8 cellular contexts compared by ENCODE assay signal in the genomic region with DNA sequence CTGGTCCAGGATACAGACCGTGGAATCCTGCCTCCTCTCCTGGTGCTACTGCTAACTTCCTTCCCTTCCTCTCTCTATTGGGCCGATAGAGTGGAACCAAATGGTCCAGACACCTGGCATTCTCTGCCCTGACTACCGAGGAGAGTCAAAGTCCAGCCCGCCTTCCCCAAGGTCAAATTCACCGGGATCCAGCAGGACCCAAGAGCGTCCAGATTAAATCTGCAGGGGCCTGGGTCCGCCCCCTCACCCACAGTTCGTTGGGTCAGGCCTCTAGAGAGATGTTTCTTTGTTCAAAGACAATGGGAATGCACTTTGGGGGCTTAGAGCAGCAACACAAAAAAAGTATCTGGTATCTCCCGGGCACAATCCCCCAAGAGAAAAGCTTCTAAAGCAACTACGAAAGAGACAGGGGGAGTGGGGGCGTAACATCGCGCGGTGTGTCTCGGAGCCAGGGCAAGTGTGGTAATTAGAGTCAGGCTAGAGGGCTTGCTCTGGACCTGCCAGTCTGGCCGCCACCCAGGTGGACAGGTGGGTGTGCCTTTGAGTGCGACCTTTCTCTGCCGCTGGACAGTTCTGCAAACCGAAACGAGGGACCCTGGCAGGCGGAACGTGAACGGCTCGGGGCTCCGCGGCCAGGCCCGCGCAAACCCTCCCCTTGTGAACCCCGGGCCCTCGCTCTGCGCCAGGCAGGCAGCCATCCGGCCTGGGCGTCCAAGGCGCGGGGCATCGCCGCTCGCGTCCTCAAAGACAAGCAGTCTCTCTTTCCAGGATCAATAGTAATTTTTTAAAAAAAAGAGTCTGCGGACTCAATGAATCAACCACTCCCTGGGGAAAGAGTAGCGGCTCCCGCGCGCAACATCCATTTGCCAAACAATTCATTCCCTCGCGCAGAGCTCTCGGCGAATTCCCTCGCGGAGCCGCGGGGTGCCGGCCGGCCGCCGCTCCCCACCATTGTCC. TPM values are rescaled to one million over a fixed set of nuclear protein-coding genes. Genes with fewer than 3 reads are reported as not detected.
DNase-seq lines count a peak whose midpoint lies in the region; ATAC-seq, FAIRE-seq and TF ChIP-seq lines count a peak whose summit lies in the region.

No MANE protein-coding gene starts in this region.

- FAIRE-seq in H1 (lab: Jason Lieb, UNC): no peak

- H3K79me1 ChIP-seq in H1 (ENCODE audit: low read depth, low read length): peaks cover 20% of the 10 kb centered on the region

- H2BK15ac ChIP-seq in H1 (ENCODE audit: low read length): no peak overlapping the region

- H2BK20ac ChIP-seq in H1 (ENCODE audit: low read length): no peak overlapping the region

- H3K23ac ChIP-seq in H1 (ENCODE audit: insufficient read length): no peak overlapping the region

- peak overlapping the region; percentile 22; the same call in 1 of the 2 replicates for H4K8ac ChIP-seq in H1 (ENCODE audit: extremely low read depth, insufficient read depth, low read length)

- no peak overlapping the region for H2BK5ac ChIP-seq in H1 (ENCODE audit: low read depth, low read length)

- ATAC-seq in GM21619 (IDR thresholded peaks at IDR 0.05; ENCODE audit: unreplicated experiment) (peak; percentile 39), mucosa of descending colon (peak; percentile 46)

- H3K4me2 ChIP-seq in DOHH2 (ENCODE audit: low read length) (peak overlapping the region; percentile 97), H1 (ENCODE audit: insufficient read depth in 1 of 2, low read depth in 2 of 2, low read length in 2 of 2) (peak overlapping the region; percentile 91 to 98)

- TF ChIP-seq CTCF in DOHH2 (IDR thresholded peaks at IDR 0.05; ENCODE audit: low read depth, low read length, poor library complexity, severe bottlenecking): no peak
- TF ChIP-seq CTCF in H1 (IDR thresholded peaks at IDR 0.05; ENCODE audit: control extremely low read depth in 1 of 3, insufficient read depth in 1 of 3, low read depth in 1 of 3, low read length in 3 of 3): no peak
- no peak for TF ChIP-seq CTCF in mucosa of descending colon (IDR thresholded peaks at IDR 0.05)
- TF ChIP-seq CTCF in suprapubic skin (IDR thresholded peaks at IDR 0.05): no peak

- peak overlapping the region; percentile 35 to 85 (median 72); a peak in 6 of 7 replicates for H3K9ac ChIP-seq in H1 (replicated peaks in 1 of 4; ENCODE audit: extremely low read depth in 1 of 4, low read depth in 3 of 4, low read length in 3 of 4)

- peaks cover 4% of the 10 kb centered on the region for H3K36me3 Mint-ChIP-seq in activated CD4-positive, alpha-beta T cell treated with anti-CD3 and anti-CD28 coated beads, Interleukin-2, amount 10 ng/mL, durations not matched to agents 24 days and 14 days (ENCODE audit: low read depth)

- no peak overlapping the region; the same call in 1 of the 2 replicates for H3K18ac ChIP-seq in H1 (ENCODE audit: extremely low read depth, low read length)

- H3K4me3 ChIP-seq in DOHH2 (ENCODE audit: low read length) (peak overlapping the region; percentile 87), H1 (ENCODE audit: extremely low read depth in 1 of 4, insufficient read depth in 2 of 4, low read depth in 3 of 4, low read length in 4 of 4) (peak overlapping the region; percentile 59 to 94 (median 90)), mucosa of descending colon (peak overlapping the region; percentile 71), suprapubic skin (peak overlapping the region; percentile 84)

- WGBS in H1 (ENCODE audit: extremely low coverage in 1 of 2, insufficient coverage in 1 of 2, insufficient read length in 1 of 2, insufficient replicate concordance in 2 of 2, low coverage in 1 of 2, low lambda C conversion rate in 2 of 2, missing lambda C conversion rate in 1 of 2), 2 experiments: 2% methylated on average over 47 of the region's 56 CpGs; no CpG with 5 or more reads in 1 of the 2 experiments
- 4% methylated on average over 18 of the region's 56 CpGs for WGBS in suprapubic skin

- H3K4me1 ChIP-seq in DOHH2 (ENCODE audit: control insufficient read depth, low read length) (peaks cover 20% of the 10 kb centered on the region), H1 (replicated peaks in 1 of 4; ENCODE audit: control insufficient read depth in 3 of 4, insufficient read depth in 4 of 4, low read length in 3 of 4) (peaks cover 9 to 22% (median 14%) of the 10 kb centered on the region in 4 experiments), mucosa of descending colon (ENCODE audit: low read depth) (peaks cover 19% of the 10 kb centered on the region), suprapubic skin (peaks cover 40% of the 10 kb centered on the region)

- peaks cover 34% of the 10 kb centered on the region for H3K4me1 Mint-ChIP-seq in activated CD4-positive, alpha-beta T cell treated with anti-CD3 and anti-CD28 coated beads, Interleukin-2, amount 10 ng/mL, durations not matched to agents 24 days and 14 days

- H3K56ac ChIP-seq in H1 (replicated peaks; ENCODE audit: insufficient read length, low read depth, low read length): no peak overlapping the region

- H3K79me2 ChIP-seq in DOHH2 (ENCODE audit: control insufficient read depth, low read length): peaks cover 16% of the 10 kb centered on the region
- peaks cover 22 to 49% of the 10 kb centered on the region in 2 experiments for H3K79me2 ChIP-seq in H1 (ENCODE audit: control insufficient read depth in 1 of 2, insufficient read depth in 2 of 2, low read length in 2 of 2)

- no peak overlapping the region; the same call in 1 of the 2 replicates for H2AK5ac ChIP-seq in H1 (ENCODE audit: low read depth, low read length)

- H3K27ac ChIP-seq in DOHH2 (ENCODE audit: low read depth, low read length) (no peak overlapping the region), H1 (ENCODE audit: low read depth, low read length) (peak overlapping the region; percentile 71; the same call in 1 of the 2 replicates), suprapubic skin (peak overlapping the region; percentile 86)

- no peak overlapping the region for H2BK120ac ChIP-seq in H1 (replicated peaks; ENCODE audit: low read depth, low read length)

- peaks cover 14% of the 10 kb centered on the region for H4K20me1 ChIP-seq in DOHH2 (ENCODE audit: control insufficient read depth, insufficient read depth, low read depth, low read length)
- peaks cover 11 to 20% of the 10 kb centered on the region in 2 experiments for H4K20me1 ChIP-seq in H1 (replicated peaks in 1 of 2; ENCODE audit: control insufficient read depth in 1 of 2, insufficient read depth in 2 of 2, low read length in 2 of 2)

- H2AFZ ChIP-seq in H1 (ENCODE audit: low read length): no peak overlapping the region

- H3K9me2 ChIP-seq in DOHH2 (replicated peaks; ENCODE audit: control insufficient read depth, low read length): no peaks in the 10 kb centered on the region

- no peaks in the 10 kb centered on the region for H3K9me3 ChIP-seq in DOHH2 (ENCODE audit: control insufficient read depth, insufficient read depth, low read length)
- H3K9me3 ChIP-seq in H1 (ENCODE audit: insufficient read depth in 2 of 2, low read depth in 1 of 2, low read length in 1 of 2): no peaks in the 10 kb centered on the region
- no peaks in the 10 kb centered on the region for H3K9me3 ChIP-seq in mucosa of descending colon
- H3K9me3 ChIP-seq in suprapubic skin: no peaks in the 10 kb centered on the region

- no peak overlapping the region for H3K14ac ChIP-seq in H1 (ENCODE audit: insufficient read length)

- peak overlapping the region; percentile 89 for H3K4me3 Mint-ChIP-seq in activated CD4-positive, alpha-beta T cell treated with anti-CD3 and anti-CD28 coated beads, Interleukin-2, amount 10 ng/mL, durations not matched to agents 24 days and 14 days

- intact Hi-C loops in activated CD4-positive, alpha-beta T cell treated with anti-CD3 and anti-CD28 coated beads, Interleukin-2, amount 10 ng/mL, durations not matched to agents 24 days and 14 days (cut with micrococcal nuclease): loop anchor here (1.0 to 5.0 kb wide), 4 partner anchors 9 to 812 kb away; a partner anchor contains a TSS
- intact Hi-C loops in mucosa of descending colon (cut with DNase I, micrococcal nuclease): no loop called here

- H3K36me3 ChIP-seq in DOHH2 (ENCODE audit: control insufficient read depth, low read length): no peaks in the 10 kb centered on the region
- H3K36me3 ChIP-seq in H1 (ENCODE audit: control insufficient read depth in 2 of 4, insufficient read depth in 4 of 4, low read length in 3 of 4): no peaks in the 10 kb centered on the region
- H3K36me3 ChIP-seq in mucosa of descending colon (ENCODE audit: low read depth): no peaks in the 10 kb centered on the region
- no peaks in the 10 kb centered on the region for H3K36me3 ChIP-seq in suprapubic skin

- CTCF ChIA-PET in H1 (lab: Charles Lee; ENCODE audit: partially characterized antibody): interaction anchor here (0.7 to 2.1 kb wide), 7 partner anchors 25 to 64 kb away, joined by 3 to 10 read pairs (median 4); no protein-coding TSS in a partner anchor

- TF ChIP-seq RAD21 in Ishikawa (IDR thresholded peaks at IDR 0.05; ENCODE audit: low read depth): no peak
- no peak for TF ChIP-seq RAD21 in H1 (IDR thresholded peaks at IDR 0.05 in 1 of 2, conservative IDR thresholded peaks at IDR 0.05 in 1 of 2; ENCODE audit: low read depth in 2 of 2, low read length in 2 of 2)

- H3K27me3 ChIP-seq in DOHH2 (ENCODE audit: control insufficient read depth, low read length) (peaks cover 27% of the 10 kb centered on the region), H1 (replicated peaks in 1 of 4; ENCODE audit: control insufficient read depth in 3 of 4, extremely low read depth in 1 of 4, insufficient read depth in 3 of 4, low read length in 3 of 4) (peaks cover 0 to 4% (median 1%) of the 10 kb centered on the region in 4 experiments; a peak in 3 of 7 replicates), suprapubic skin (no peaks in the 10 kb centered on the region)

- TF ChIP-seq POLR2A in H1 (IDR thresholded peaks at IDR 0.05; ENCODE audit: control extremely low read depth in 1 of 2, low read depth in 2 of 2, low read length in 2 of 2): no peak; a peak in 1 of 3 replicates
- TF ChIP-seq POLR2A in suprapubic skin (IDR thresholded peaks at IDR 0.05): no peak

- no peak overlapping the region for H2BK12ac ChIP-seq in H1 (ENCODE audit: low read depth, low read length)

- H3K27ac Mint-ChIP-seq in activated CD4-positive, alpha-beta T cell treated with anti-CD3 and anti-CD28 coated beads, Interleukin-2, amount 10 ng/mL, durations not matched to agents 24 days and 14 days: peak overlapping the region; percentile 77

- H3K4ac ChIP-seq in H1 (replicated peaks; ENCODE audit: insufficient read length, low read depth, low read length): no peak overlapping the region

- H3K9me3 Mint-ChIP-seq in activated CD4-positive, alpha-beta T cell treated with anti-CD3 and anti-CD28 coated beads, Interleukin-2, amount 10 ng/mL, durations not matched to agents 24 days and 14 days: no peaks in the 10 kb centered on the region

- no peak overlapping the region for H4K5ac ChIP-seq in H1 (ENCODE audit: insufficient read length, low read depth, low read length)

- H3K27me3 Mint-ChIP-seq in activated CD4-positive, alpha-beta T cell treated with anti-CD3 and anti-CD28 coated beads, Interleukin-2, amount 10 ng/mL, durations not matched to agents 24 days and 14 days: no peaks in the 10 kb centered on the region

- no peaks in the 10 kb centered on the region for H3F3A ChIP-seq in DOHH2 (ENCODE audit: control insufficient read depth, insufficient read depth)

- DNase-seq in activated CD4-positive, alpha-beta T cell treated with anti-CD3 and anti-CD28 coated beads, Interleukin-2, amount 10 ng/mL, durations not matched to agents 24 days and 14 days: peak; percentile 86
- DNase-seq in H1 (ENCODE audit: low read depth in 1 of 2, low spot score in 2 of 2) (no peak), mucosa of descending colon (peak; percentile 57 to 71 (median 71)), suprapubic skin (ENCODE audit: low spot score in 2 of 2) (no peak), NCI-H526 treated with DMSO at 0.1 percent for 48 hours (lab: John Stamatoyannopoulos, UW) (no peak)

- POLR2A ChIA-PET in H1 (lab: Charles Lee; ENCODE audit: partially characterized antibody): interaction anchor here (1.0 to 2.1 kb wide), 6 partner anchors 12 to 51 kb away, joined by 3 to 9 read pairs (median 4); no protein-coding TSS in a partner anchor

- H3K23me2 ChIP-seq in H1 (ENCODE audit: low read depth, low read length): peaks cover 10% of the 10 kb centered on the region; the same call in 1 of the 2 replicates

- TF ChIP-seq EP300 in Ishikawa (IDR thresholded peaks at IDR 0.05; ENCODE audit: borderline replicate concordance) (no peak), H1 (IDR thresholded peaks at IDR 0.05; ENCODE audit: borderline replicate concordance in 1 of 2, low read depth in 2 of 2, low read length in 2 of 2) (no peak), suprapubic skin (IDR thresholded peaks at IDR 0.05) (no peak)

- H4K91ac ChIP-seq in H1 (replicated peaks; ENCODE audit: insufficient read length, low read length): no peak overlapping the region

RNA-seq across cellular contexts. Expression of a gene that starts 0.8 kb away (rescaled TPM):
- 9.0 and 9.8 TPM in 2 replicates for total RNA-seq in activated CD4-positive, alpha-beta T cell treated with anti-CD3 and anti-CD28 coated beads, Interleukin-2, amount 10 ng/mL, durations not matched to agents 24 days and 14 days
- total RNA-seq in H1 (2021; fragmentation: NEBNext Ultra II Directional; extraction: Animal tissue kit (Norgen Biotek cat#: 25700)): 16.5 and 17.1 TPM in 2 replicates
- polyA plus RNA-seq in H1 (2011; rRNA removed): 22.0 and 28.6 TPM in 2 replicates
- 19.5 TPM for polyA plus RNA-seq in H1 (2011; cell fraction: cytosol; rRNA removed)
- 35.3 TPM for polyA plus RNA-seq in H1 (2011; cell fraction: nucleus; rRNA removed)
- 10.2 to 16.3 TPM (median 14.4 TPM) in 4 replicates for polyA plus RNA-seq in H1 (2012, experiment 1 of 2)
- 13.3 TPM for polyA plus RNA-seq in H1 (2012, experiment 2 of 2)
- polyA plus RNA-seq in H1 (2013, experiment 1 of 2): 7.5 TPM
- 6.3 TPM for polyA plus RNA-seq in H1 (2013, experiment 2 of 2)
- polyA minus RNA-seq in H1 (2011; rRNA and poly(A)+ RNA removed): 17.1 and 19.3 TPM in 2 replicates
- 14.2 TPM for polyA minus RNA-seq in H1 (2011; cell fraction: cytosol; rRNA and poly(A)+ RNA removed)
- polyA minus RNA-seq in H1 (2011; cell fraction: nucleus; rRNA and poly(A)+ RNA removed): 28.4 TPM
- total RNA-seq in mucosa of descending colon (1 to 10 TPM; 7.4 to 8.8 (median 7.7) TPM), suprapubic skin (10 to 100 TPM; 14.4 to 24.8 (median 18.5) TPM)

Comparison
In these comparisons a context has a peak if more than half of its experiments do, and no peak if none do; other contexts are left out.
1. DNase-seq: peak in activated CD4-positive, alpha-beta T cell treated with anti-CD3 and anti-CD28 coated beads, Interleukin-2, amount 10 ng/mL, durations not matched to agents 24 days and 14 days (single experiment) and mucosa of descending colon (3 of 3); none in H1 (0 of 2), suprapubic skin (0 of 2) and NCI-H526 treated with DMSO at 0.1 percent for 48 hours (single experiment).
2. Peak in every context shown above with its lines, with median percentiles within 50 percentile points of each other: H3K4me3 ChIP-seq.